ENCODE assay signal across 16 cellular contexts in the genomic region with DNA sequence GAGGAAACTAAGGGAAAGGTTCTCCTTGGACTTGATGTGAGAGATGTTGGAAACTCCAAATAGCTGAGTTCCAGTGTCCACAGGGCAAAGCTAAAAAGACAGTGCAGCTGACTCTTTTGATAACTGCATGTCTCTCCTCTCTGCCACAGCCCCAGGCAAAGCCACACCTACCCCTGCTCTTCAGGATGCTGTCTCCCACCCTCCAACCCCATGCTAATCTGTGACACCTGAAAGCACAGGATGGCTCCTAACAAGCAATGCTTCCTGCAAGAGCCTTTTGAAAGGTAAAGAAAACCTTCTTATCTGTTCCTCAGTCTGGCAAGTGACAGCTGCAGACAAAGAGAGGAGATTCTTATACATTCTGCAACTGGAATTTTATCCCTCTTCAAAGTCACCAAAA. TPM values are rescaled to one million over a fixed set of nuclear protein-coding genes. Genes with fewer than 3 reads are reported as not detected.
DNase-seq lines count a peak whose midpoint lies in the region; ATAC-seq and TF ChIP-seq lines count a peak whose summit lies in the region.
"Had no signal": no experiment of that assay in that cellular context is flagged by ENCODE, and none has a peak within 500 bp of the region (broad histone marks: within the 10 kb centered on the region; RNA-seq: fewer than 3 reads in every experiment).

No MANE protein-coding gene starts in this region.

- CTCF ChIA-PET in activated CD4-positive, alpha-beta memory T cell treated with anti-CD3 and anti-CD28 coated beads for 36 hours (lab: Charles Lee), result no interaction called here

- H3K27ac Mint-ChIP-seq in endodermal cell, result no peak overlapping the region
- no peak overlapping the region for H3K27ac Mint-ChIP-seq in activated CD4-positive, alpha-beta memory T cell treated with anti-CD3 and anti-CD28 coated beads for 36 hours
- H3K27ac Mint-ChIP-seq: CD8-positive, alpha-beta memory T cell had no signal

- peaks cover 4% of the 10 kb centered on the region for H3K36me3 Mint-ChIP-seq in endodermal cell (ENCODE audit: low read depth)
- peaks cover 41% of the 10 kb centered on the region for H3K36me3 Mint-ChIP-seq in activated CD4-positive, alpha-beta memory T cell treated with anti-CD3 and anti-CD28 coated beads for 36 hours

- peaks cover 15% of the 10 kb centered on the region for H3K4me1 Mint-ChIP-seq in endodermal cell
- H3K4me1 Mint-ChIP-seq in activated CD4-positive, alpha-beta memory T cell treated with anti-CD3 and anti-CD28 coated beads for 36 hours (ENCODE audit: low read depth), result peaks cover 9% of the 10 kb centered on the region

- H3K27ac ChIP-seq in angular gyrus (ENCODE audit: low read depth, low read length), result peak overlapping the region; percentile 48
- no peak overlapping the region for H3K27ac ChIP-seq in endodermal cell (ENCODE audit: low read depth, low read length)
- peak overlapping the region; percentile 5 for H3K27ac ChIP-seq in temporal lobe (ENCODE audit: low read depth, low read length)
- H3K27ac ChIP-seq: A549, BLaER1, GM23248 had no signal

- intact Hi-C loops in activated CD4-positive, alpha-beta memory T cell treated with anti-CD3 and anti-CD28 coated beads for 36 hours (cut with micrococcal nuclease), result no loop called here

- no peak overlapping the region for H3K9ac ChIP-seq in endodermal cell (ENCODE audit: extremely low read depth, low read length, poor library complexity, severe bottlenecking)
- H3K9ac ChIP-seq: BLaER1, GM23248 had no signal

- peaks cover 27% of the 10 kb centered on the region for H3K36me3 ChIP-seq in endodermal cell (ENCODE audit: control insufficient read depth, insufficient read depth, low read length)
- H3K36me3 ChIP-seq: BLaER1 had no signal

- no peak for ATAC-seq in GM19395 (IDR thresholded peaks at IDR 0.05; ENCODE audit: unreplicated experiment)
- ATAC-seq: A549 had no signal

- no peak overlapping the region for H3K4me3 Mint-ChIP-seq in endodermal cell
- H3K4me3 Mint-ChIP-seq in activated CD4-positive, alpha-beta memory T cell treated with anti-CD3 and anti-CD28 coated beads for 36 hours, result no peak overlapping the region
- H3K4me3 Mint-ChIP-seq: CD8-positive, alpha-beta memory T cell had no signal

- H3K9me3 Mint-ChIP-seq in endodermal cell, result no peaks in the 10 kb centered on the region
- H3K9me3 Mint-ChIP-seq in activated CD4-positive, alpha-beta memory T cell treated with anti-CD3 and anti-CD28 coated beads for 36 hours, result no peaks in the 10 kb centered on the region
- H3K9me3 Mint-ChIP-seq: CD8-positive, alpha-beta memory T cell had no signal

- TF ChIP-seq CTCF in endodermal cell (conservative IDR thresholded peaks at IDR 0.05), result no peak

- H3K4me3 ChIP-seq in endodermal cell (ENCODE audit: low read length), result peak overlapping the region; percentile 38
- H3K4me3 ChIP-seq: A549, BLaER1, GM23248 had no signal

- H3K27me3 Mint-ChIP-seq in endodermal cell (ENCODE audit: insufficient read depth), result no peaks in the 10 kb centered on the region
- no peaks in the 10 kb centered on the region for H3K27me3 Mint-ChIP-seq in activated CD4-positive, alpha-beta memory T cell treated with anti-CD3 and anti-CD28 coated beads for 36 hours
- H3K27me3 Mint-ChIP-seq: CD8-positive, alpha-beta memory T cell had no signal

- H3K4me1 ChIP-seq in endodermal cell (ENCODE audit: control insufficient read depth, insufficient read depth, low read length), result peaks cover 15% of the 10 kb centered on the region
- H3K4me1 ChIP-seq: BLaER1, Caco-2 had no signal

- H3K27me3 ChIP-seq in endodermal cell (ENCODE audit: control insufficient read depth, insufficient read depth, low read length, poor library complexity, severe bottlenecking), result no peaks in the 10 kb centered on the region
- H3K27me3 ChIP-seq: BLaER1 had no signal

- POLR2A ChIA-PET in activated CD4-positive, alpha-beta memory T cell treated with anti-CD3 and anti-CD28 coated beads for 36 hours (lab: Charles Lee), result no interaction called here

- no peaks in the 10 kb centered on the region for H3K9me3 ChIP-seq in endodermal cell (ENCODE audit: control insufficient read depth, low read length)
- H3K9me3 ChIP-seq: A549, BLaER1, Caco-2 had no signal

- DNase-seq in LHCN-M2 (ENCODE audit: low read depth) (peak; percentile 29), endodermal cell (peak; percentile 81), NCI-H2196 treated with DMSO at 0.1 percent for 48 hours (lab: John Stamatoyannopoulos, UW; ENCODE audit: unreplicated experiment) (no peak)
- no peak for DNase-seq in activated CD4-positive, alpha-beta memory T cell treated with anti-CD3 and anti-CD28 coated beads for 36 hours
- DNase-seq: AML-193; Caco-2; CD8-positive, alpha-beta memory T cell; DND-41; GF-D8; GM23248; H7 had no signal

RNA-seq across cellular contexts. Expression of gene SLC46A3, which starts 14.5 kb away (rescaled TPM):
- total RNA-seq in LHCN-M2 (2014; rRNA removed) (7.9 and 8.9 TPM in 2 replicates), endodermal cell (1 to 10 TPM; 1.8 to 2.9 TPM), temporal lobe (2.2 TPM)
- polyA plus RNA-seq in LHCN-M2 (2012), result 10.1 TPM
- 1.6 TPM for polyA plus RNA-seq in endodermal cell (2013, experiment 1 of 2)
- 2.2 TPM for polyA plus RNA-seq in endodermal cell (2013, experiment 2 of 2)
- total RNA-seq in activated CD4-positive, alpha-beta memory T cell treated with anti-CD3 and anti-CD28 coated beads for 36 hours, result 1 to 10 TPM; 3.4 to 3.8 TPM

RNA-seq across cellular contexts. Expression of gene POMP, which starts 45.4 kb away (rescaled TPM):
- 87.3 and 127 TPM in 2 replicates for total RNA-seq in LHCN-M2 (2014; rRNA removed)
- polyA plus RNA-seq in LHCN-M2 (2012), result 172 TPM
- 10 to 100 TPM; 88.8 to 95.4 TPM for total RNA-seq in endodermal cell
- 95.9 TPM for polyA plus RNA-seq in endodermal cell (2013, experiment 1 of 2)
- polyA plus RNA-seq in endodermal cell (2013, experiment 2 of 2), result 94.3 TPM
- total RNA-seq in temporal lobe, result 43.8 TPM
- total RNA-seq in activated CD4-positive, alpha-beta memory T cell treated with anti-CD3 and anti-CD28 coated beads for 36 hours, result 100 to 1,000 TPM; 123 to 125 TPM

Comparison
In these comparisons a context has a peak if more than half of its experiments do, and no peak if none do; other contexts are left out.
1. DNase-seq: peak in LHCN-M2 (single experiment) and endodermal cell (single experiment); none in NCI-H2196 treated with DMSO at 0.1 percent for 48 hours (single experiment) and activated CD4-positive, alpha-beta memory T cell treated with anti-CD3 and anti-CD28 coated beads for 36 hours (single experiment).